1 cellular context compared by ENCODE assay signal in the genomic region with DNA sequence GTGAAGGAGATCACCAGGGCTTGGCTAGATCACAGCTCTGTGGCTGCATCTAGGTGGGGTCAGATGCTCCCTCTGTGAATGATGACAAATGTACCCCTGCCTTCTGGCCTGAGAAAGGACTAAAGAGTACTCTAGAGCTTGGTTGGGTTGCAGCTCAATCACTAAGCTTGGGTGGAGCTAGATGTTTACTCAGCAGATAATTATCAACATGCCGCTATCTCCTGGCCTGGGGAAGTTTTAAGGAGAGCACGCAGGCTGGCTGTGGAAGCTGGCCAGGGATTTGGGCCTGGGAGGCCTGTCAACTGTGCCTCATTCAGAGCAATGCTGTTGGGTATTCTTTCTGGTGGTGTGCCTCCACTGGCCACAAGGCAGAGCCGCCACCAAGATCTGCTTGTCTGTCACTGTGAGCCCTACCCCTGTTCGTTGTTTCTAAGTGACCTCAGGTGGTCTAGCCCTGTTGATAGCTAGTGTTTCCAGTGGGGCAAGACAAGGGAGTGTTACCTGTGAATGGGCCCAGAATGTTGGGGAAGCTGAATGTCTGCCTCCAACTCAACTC.
TF ChIP-seq lines count a peak whose summit lies in the region.

No MANE protein-coding gene starts in this region.

TF ChIP-seq in K562, 482 proteins besides CTCF, POLR2A, EP300 and RAD21 (continued from another document):
- TF ChIP-seq PPARD (CRISPR knock-in tag; IDR thresholded peaks at IDR 0.05) = no peak
- TF ChIP-seq BMI1 (IDR thresholded peaks at IDR 0.05; ENCODE audit: low read length) = no peak
- TF ChIP-seq SIN3B (IDR thresholded peaks at IDR 0.05; ENCODE audit: low read depth) = no peak
- no peak for TF ChIP-seq ZNF507 (tag; conservative IDR thresholded peaks at IDR 0.05)
- peak; percentile 47; the same call in 1 of the 2 replicates for TF ChIP-seq SMARCE1 (IDR thresholded peaks at IDR 0.05)
- no peak for TF ChIP-seq ZNF444 (CRISPR knock-in tag; IDR thresholded peaks at IDR 0.05)
- no peak for TF ChIP-seq SLC30A9 (CRISPR knock-in tag; IDR thresholded peaks at IDR 0.05)
- no peak for TF ChIP-seq XRCC5 (IDR thresholded peaks at IDR 0.05; ENCODE audit: low read depth, low read length)
- TF ChIP-seq ZNF175 (CRISPR knock-in tag; IDR thresholded peaks at IDR 0.05; ENCODE audit: low read depth) = no peak
- TF ChIP-seq SPI1 (IDR thresholded peaks at IDR 0.05; ENCODE audit: borderline replicate concordance, low read depth, low read length) = no peak
- TF ChIP-seq, protein P1, sequence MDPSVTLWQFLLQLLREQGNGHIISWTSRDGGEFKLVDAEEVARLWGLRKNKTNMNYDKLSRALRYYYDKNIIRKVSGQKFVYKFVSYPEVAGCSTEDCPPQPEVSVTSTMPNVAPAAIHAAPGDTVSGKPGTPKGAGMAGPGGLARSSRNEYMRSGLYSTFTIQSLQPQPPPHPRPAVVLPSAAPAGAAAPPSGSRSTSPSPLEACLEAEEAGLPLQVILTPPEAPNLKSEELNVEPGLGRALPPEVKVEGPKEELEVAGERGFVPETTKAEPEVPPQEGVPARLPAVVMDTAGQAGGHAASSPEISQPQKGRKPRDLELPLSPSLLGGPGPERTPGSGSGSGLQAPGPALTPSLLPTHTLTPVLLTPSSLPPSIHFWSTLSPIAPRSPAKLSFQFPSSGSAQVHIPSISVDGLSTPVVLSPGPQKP (CRISPR knock-in tag; IDR thresholded peaks at IDR 0.05) = no peak
- TF ChIP-seq, protein P2, sequence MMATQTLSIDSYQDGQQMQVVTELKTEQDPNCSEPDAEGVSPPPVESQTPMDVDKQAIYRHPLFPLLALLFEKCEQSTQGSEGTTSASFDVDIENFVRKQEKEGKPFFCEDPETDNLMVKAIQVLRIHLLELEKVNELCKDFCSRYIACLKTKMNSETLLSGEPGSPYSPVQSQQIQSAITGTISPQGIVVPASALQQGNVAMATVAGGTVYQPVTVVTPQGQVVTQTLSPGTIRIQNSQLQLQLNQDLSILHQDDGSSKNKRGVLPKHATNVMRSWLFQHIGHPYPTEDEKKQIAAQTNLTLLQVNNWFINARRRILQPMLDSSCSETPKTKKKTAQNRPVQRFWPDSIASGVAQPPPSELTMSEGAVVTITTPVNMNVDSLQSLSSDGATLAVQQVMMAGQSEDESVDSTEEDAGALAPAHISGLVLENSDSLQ (IDR thresholded peaks at IDR 0.05) = peak; percentile 40
- no peak for TF ChIP-seq WHSC1 (IDR thresholded peaks at IDR 0.05; ENCODE audit: low read length)
- TF ChIP-seq MAFG (tag; conservative IDR thresholded peaks at IDR 0.05) = peak; percentile 76
- peak; percentile 75 for TF ChIP-seq CTBP1 (IDR thresholded peaks at IDR 0.05; ENCODE audit: borderline replicate concordance)
- TF ChIP-seq ZNF589 (CRISPR knock-in tag; IDR thresholded peaks at IDR 0.05; ENCODE audit: low read depth) = no peak
- peak; percentile 63 to 68; a peak in 2 of 4 replicates for TF ChIP-seq FOXK2 (conservative IDR thresholded peaks at IDR 0.05 in 1 of 2, IDR thresholded peaks at IDR 0.05 in 1 of 2; ENCODE audit: low read depth in 2 of 2)
- no peak for TF ChIP-seq ZNF184 (CRISPR knock-in tag; IDR thresholded peaks at IDR 0.05)
- TF ChIP-seq DPF2 (IDR thresholded peaks at IDR 0.05) = peak; percentile 46; the same call in 1 of the 2 replicates
- peak in 1 of 2 experiments; percentile 56; a peak in 1 of 4 replicates for TF ChIP-seq RCOR1 (IDR thresholded peaks at IDR 0.05; ENCODE audit: borderline replicate concordance in 1 of 2, low read depth in 2 of 2, low read length in 2 of 2)
- no peak for TF ChIP-seq RBM22 (IDR thresholded peaks at IDR 0.05; ENCODE audit: low read depth, low read length, poor library complexity, severe bottlenecking)
- TF ChIP-seq, protein P3, sequence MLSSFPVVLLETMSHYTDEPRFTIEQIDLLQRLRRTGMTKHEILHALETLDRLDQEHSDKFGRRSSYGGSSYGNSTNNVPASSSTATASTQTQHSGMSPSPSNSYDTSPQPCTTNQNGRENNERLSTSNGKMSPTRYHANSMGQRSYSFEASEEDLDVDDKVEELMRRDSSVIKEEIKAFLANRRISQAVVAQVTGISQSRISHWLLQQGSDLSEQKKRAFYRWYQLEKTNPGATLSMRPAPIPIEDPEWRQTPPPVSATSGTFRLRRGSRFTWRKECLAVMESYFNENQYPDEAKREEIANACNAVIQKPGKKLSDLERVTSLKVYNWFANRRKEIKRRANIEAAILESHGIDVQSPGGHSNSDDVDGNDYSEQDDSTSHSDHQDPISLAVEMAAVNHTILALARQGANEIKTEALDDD (IDR thresholded peaks at IDR 0.05) = 0 out of 2 replicates have a peak, but pooled peaks have one; percentile 1
- peak; percentile 60 for TF ChIP-seq CXXC5 (CRISPR knock-in tag; IDR thresholded peaks at IDR 0.05)
- no peak for TF ChIP-seq CCNT2 (IDR thresholded peaks at IDR 0.05; ENCODE audit: borderline replicate concordance, extremely low read depth, insufficient read length, low read depth, low read length)
- no peak for TF ChIP-seq CEBPB (tag; IDR thresholded peaks at IDR 0.05)
- TF ChIP-seq PYGO2 (tag; IDR thresholded peaks at IDR 0.05) = no peak
- TF ChIP-seq, protein P4, sequence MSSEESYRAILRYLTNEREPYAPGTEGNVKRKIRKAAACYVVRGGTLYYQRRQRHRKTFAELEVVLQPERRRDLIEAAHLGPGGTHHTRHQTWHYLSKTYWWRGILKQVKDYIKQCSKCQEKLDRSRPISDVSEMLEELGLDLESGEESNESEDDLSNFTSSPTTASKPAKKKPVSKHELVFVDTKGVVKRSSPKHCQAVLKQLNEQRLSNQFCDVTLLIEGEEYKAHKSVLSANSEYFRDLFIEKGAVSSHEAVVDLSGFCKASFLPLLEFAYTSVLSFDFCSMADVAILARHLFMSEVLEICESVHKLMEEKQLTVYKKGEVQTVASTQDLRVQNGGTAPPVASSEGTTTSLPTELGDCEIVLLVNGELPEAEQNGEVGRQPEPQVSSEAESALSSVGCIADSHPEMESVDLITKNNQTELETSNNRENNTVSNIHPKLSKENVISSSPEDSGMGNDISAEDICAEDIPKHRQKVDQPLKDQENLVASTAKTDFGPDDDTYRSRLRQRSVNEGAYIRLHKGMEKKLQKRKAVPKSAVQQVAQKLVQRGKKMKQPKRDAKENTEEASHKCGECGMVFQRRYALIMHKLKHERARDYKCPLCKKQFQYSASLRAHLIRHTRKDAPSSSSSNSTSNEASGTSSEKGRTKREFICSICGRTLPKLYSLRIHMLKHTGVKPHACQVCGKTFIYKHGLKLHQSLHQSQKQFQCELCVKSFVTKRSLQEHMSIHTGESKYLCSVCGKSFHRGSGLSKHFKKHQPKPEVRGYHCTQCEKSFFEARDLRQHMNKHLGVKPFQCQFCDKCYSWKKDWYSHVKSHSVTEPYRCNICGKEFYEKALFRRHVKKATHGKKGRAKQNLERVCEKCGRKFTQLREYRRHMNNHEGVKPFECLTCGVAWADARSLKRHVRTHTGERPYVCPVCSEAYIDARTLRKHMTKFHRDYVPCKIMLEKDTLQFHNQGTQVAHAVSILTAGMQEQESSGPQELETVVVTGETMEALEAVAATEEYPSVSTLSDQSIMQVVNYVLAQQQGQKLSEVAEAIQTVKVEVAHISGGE (CRISPR knock-in tag; IDR thresholded peaks at IDR 0.05) = peak in 2 of 3 experiments; percentile 47 to 92; a peak in 4 of 6 replicates
- TF ChIP-seq ARID1B (IDR thresholded peaks at IDR 0.05) = peak; percentile 35; the same call in 1 of the 2 replicates
- TF ChIP-seq SETDB1 (IDR thresholded peaks at IDR 0.05; ENCODE audit: low read length) = no peak
- no peak for TF ChIP-seq CHD1 (IDR thresholded peaks at IDR 0.05; ENCODE audit: low read length)
- TF ChIP-seq ZNF146 (CRISPR knock-in tag; IDR thresholded peaks at IDR 0.05; ENCODE audit: unreplicated experiment) = no peak
- peak; percentile 81 for TF ChIP-seq ZNF316 (IDR thresholded peaks at IDR 0.05)
